Comparison of ENCODE assay signal across 28 cellular contexts in the genomic region with DNA sequence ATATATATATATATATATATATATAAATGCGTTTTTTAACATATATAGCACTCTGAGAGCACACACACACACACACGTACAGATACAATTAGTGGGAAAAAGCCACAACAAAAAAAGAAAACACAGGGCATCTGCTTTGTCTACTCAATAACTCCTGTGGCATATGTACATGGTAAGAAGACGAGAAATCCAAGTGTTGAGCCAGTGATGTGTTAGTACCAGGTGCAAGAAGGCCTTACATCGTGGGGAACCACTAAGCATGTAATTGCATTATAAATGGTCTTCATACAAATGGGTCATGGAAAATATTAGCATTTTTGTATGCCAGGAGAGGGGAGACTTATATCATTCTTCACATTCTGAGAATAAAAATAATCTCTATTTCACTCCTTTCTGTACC.
"Had no signal": no experiment of that assay in that cellular context is flagged by ENCODE, and none has a peak within 500 bp of the region (broad histone marks: within the 10 kb centered on the region; RNA-seq: fewer than 3 reads in every experiment).

No MANE protein-coding gene starts in this region.

- H3K9ac ChIP-seq: neural progenitor cell had no signal

- H3K9me3 Mint-ChIP-seq: dendritic cell treated with granulocyte-macrophage colony-stimulating factor and Interleukin-4, amounts not matched to agents 40 ng/mL and 50 ng/mL, for 4 days; endodermal cell; nephron; neural progenitor cell; stimulated activated naive CD8-positive, alpha-beta T cell treated with anti-CD3 and anti-CD28 coated beads, Interleukin-15, Interleukin-2, amounts not matched to agents 100 ng/mL and 50 ng/mL, for 24 hours had no signal

- H2AFZ ChIP-seq: neural progenitor cell had no signal

- FAIRE-seq: urothelium cell line had no signal

- H3K27me3 Mint-ChIP-seq: dendritic cell treated with granulocyte-macrophage colony-stimulating factor and Interleukin-4, amounts not matched to agents 40 ng/mL and 50 ng/mL, for 4 days; memory B cell; naive thymus-derived CD4-positive, alpha-beta T cell; stimulated activated naive B cell treated with anti-CD40 and anti-IgM and Interleukin-4, amounts not matched to agents 10 μg/mL and 1 μg/mL and 100 μg/mL, for 72 hours; stimulated activated naive CD8-positive, alpha-beta T cell treated with anti-CD3 and anti-CD28 coated beads, Interleukin-15, Interleukin-2, amounts not matched to agents 100 ng/mL and 50 ng/mL, for 24 hours had no signal

- H3K36me3 Mint-ChIP-seq: memory B cell; mesothelial cell of epicardium; naive thymus-derived CD4-positive, alpha-beta T cell; neural progenitor cell; stimulated activated naive B cell treated with anti-CD40 and anti-IgM and Interleukin-4, amounts not matched to agents 10 μg/mL and 1 μg/mL and 100 μg/mL, for 72 hours had no signal

- ATAC-seq: esophagus mucosa; gastrocnemius medialis; left lobe of liver; mucosa of descending colon; naive thymus-derived CD4-positive, alpha-beta T cell; psoas muscle; right cardiac atrium; stimulated activated naive B cell treated with anti-CD40 and anti-IgM and Interleukin-4, amounts not matched to agents 10 μg/mL and 1 μg/mL and 100 μg/mL, for 72 hours had no signal

- H3K4me3 ChIP-seq: colonic mucosa, gastrocnemius medialis, lung, mucosa of descending colon, neural progenitor cell, psoas muscle, sigmoid colon, skin epidermis, thoracic aorta, tibial nerve, upper lobe of left lung had no signal

- H3K4me3 Mint-ChIP-seq: dendritic cell treated with granulocyte-macrophage colony-stimulating factor and Interleukin-4, amounts not matched to agents 40 ng/mL and 50 ng/mL, for 4 days; endodermal cell; memory B cell; mesothelial cell of epicardium; naive thymus-derived CD4-positive, alpha-beta T cell; nephron; neural progenitor cell; stimulated activated naive B cell treated with anti-CD40 and anti-IgM and Interleukin-4, amounts not matched to agents 10 μg/mL and 1 μg/mL and 100 μg/mL, for 72 hours; stimulated activated naive CD8-positive, alpha-beta T cell treated with anti-CD3 and anti-CD28 coated beads, Interleukin-15, Interleukin-2, amounts not matched to agents 100 ng/mL and 50 ng/mL, for 24 hours had no signal

- H3K27ac ChIP-seq: colonic mucosa, gastrocnemius medialis, neural progenitor cell, psoas muscle, sigmoid colon, skin epidermis, thoracic aorta, tibial nerve, upper lobe of left lung had no signal

- H3K4me1 Mint-ChIP-seq: endodermal cell; memory B cell; naive thymus-derived CD4-positive, alpha-beta T cell; stimulated activated naive B cell treated with anti-CD40 and anti-IgM and Interleukin-4, amounts not matched to agents 10 μg/mL and 1 μg/mL and 100 μg/mL, for 72 hours had no signal

- DNase-seq: colonic mucosa; effector CD8-positive, alpha-beta T cell; endodermal cell; gastrocnemius medialis; head of caudate nucleus; kidney; mucosa of descending colon; naive thymus-derived CD4-positive, alpha-beta T cell; psoas muscle; right cardiac atrium; sigmoid colon; stimulated activated CD4-positive, alpha-beta T cell treated with anti-CD3 and anti-CD28 coated beads, Interleukin-15, amount 100 ng/mL, for 24 hours; stimulated activated CD4-positive, alpha-beta T cell treated with anti-CD3 and anti-CD28 coated beads, Interleukin-2, amount 100 ng/mL, for 48 hours; stimulated activated naive B cell treated with anti-CD40 and anti-IgM and Interleukin-4, amounts not matched to agents 10 μg/mL and 1 μg/mL and 100 μg/mL, for 72 hours; upper lobe of left lung had no signal

- H3K9me3 ChIP-seq: colonic mucosa, gastrocnemius medialis, mucosa of descending colon, psoas muscle, sigmoid colon, thoracic aorta, tibial nerve, upper lobe of left lung had no signal

- H3K4me2 ChIP-seq: neural progenitor cell had no signal

- H3K27ac Mint-ChIP-seq: dendritic cell treated with granulocyte-macrophage colony-stimulating factor and Interleukin-4, amounts not matched to agents 40 ng/mL and 50 ng/mL, for 4 days; endodermal cell; memory B cell; naive thymus-derived CD4-positive, alpha-beta T cell; neural progenitor cell; stimulated activated naive B cell treated with anti-CD40 and anti-IgM and Interleukin-4, amounts not matched to agents 10 μg/mL and 1 μg/mL and 100 μg/mL, for 72 hours; stimulated activated naive CD8-positive, alpha-beta T cell treated with anti-CD3 and anti-CD28 coated beads, Interleukin-15, Interleukin-2, amounts not matched to agents 100 ng/mL and 50 ng/mL, for 24 hours had no signal

- H3K27me3 ChIP-seq: colonic mucosa, gastrocnemius medialis, neural progenitor cell, sigmoid colon, tibial nerve, upper lobe of left lung had no signal

- H3K36me3 ChIP-seq: colonic mucosa, gastrocnemius medialis, neural progenitor cell, sigmoid colon, thoracic aorta, tibial nerve, upper lobe of left lung had no signal

- H3K4me1 ChIP-seq: colonic mucosa, neural progenitor cell, tibial nerve, upper lobe of left lung had no signal
